In genomic region chr4:119374616-119375015, GRCh38 we compare ENCODE assay signal across 18 cellular contexts. TPM values are rescaled to one million over a fixed set of nuclear protein-coding genes. Genes with fewer than 3 reads are reported as not detected.
"Had no signal": no experiment of that assay in that cellular context is flagged by ENCODE, and none has a peak within 500 bp of the region (broad histone marks: within the 10 kb centered on the region; RNA-seq: fewer than 3 reads in every experiment).

No MANE protein-coding gene starts in this region.

RNA-seq across cellular contexts. Expression of gene FABP2, which starts 52.7 kb away (rescaled TPM):
- total RNA-seq: activated CD4-positive, alpha-beta memory T cell treated with anti-CD3 and anti-CD28 coated beads, Interleukin-2, amount 10 ng/mL, durations not matched to agents 7 days and 5 days; activated CD8-positive, alpha-beta memory T cell treated with anti-CD3 and anti-CD28 coated beads, Interleukin-2, amount 10 ng/mL, durations not matched to agents 7 days and 5 days; activated T-helper 2 cell treated with anti-CD3 and anti-CD28 coated beads, Interferon-gamma antibody, Interleukin-2, Interleukin-4, amounts not matched to agents 10 μg/mL and 5 μg/mL and 100 μg/mL, durations not matched to agents 14 hours and 24 hours and 36 hours; breast epithelium; dermis blood vessel endothelial cell; esophagus muscularis mucosa; foreskin keratinocyte; kidney; mammary epithelial cell; mucosa of gallbladder; neural crest cell; pancreas; prostate gland; sciatic nerve; thyroid gland; upper lobe of left lung had no signal
- polyA plus RNA-seq: foreskin keratinocyte, immature natural killer cell, liver, mammary epithelial cell had no signal
